In genomic region chr3:24367681-24368264, GRCh38 we compare ENCODE assay signal across 16 cellular contexts.
DNase-seq lines count a peak whose midpoint lies in the region; ATAC-seq and TF ChIP-seq lines count a peak whose summit lies in the region.
"Had no signal": no experiment of that assay in that cellular context is flagged by ENCODE, and none has a peak within 500 bp of the region (broad histone marks: within the 10 kb centered on the region; RNA-seq: fewer than 3 reads in every experiment).

No MANE protein-coding gene starts in this region.

- H4K20me1 ChIP-seq in hepatocyte (ENCODE audit: insufficient read depth, poor library complexity, severe bottlenecking), result no peaks in the 10 kb centered on the region

- H3K27me3 ChIP-seq in Panc1 (ENCODE audit: control insufficient read depth, insufficient read depth, low read length), result no peaks in the 10 kb centered on the region
- H3K27me3 ChIP-seq in hepatocyte, result no peaks in the 10 kb centered on the region
- no peaks in the 10 kb centered on the region for H3K27me3 ChIP-seq in neutrophil
- no peaks in the 10 kb centered on the region for H3K27me3 ChIP-seq in gastrocnemius medialis
- H3K27me3 ChIP-seq: BE2C had no signal

- CTCF ChIA-PET in Panc1 (lab: Charles Lee), result no interaction called here

- no peaks in the 10 kb centered on the region for H3K4me1 Mint-ChIP-seq in activated T-helper 17 cell treated with anti-CD3 and anti-CD28 coated beads, Interleukin-2, amount 50 U/mL, for 72 hours
- H3K4me1 Mint-ChIP-seq: CD4-positive, alpha-beta memory T cell; GM23338 had no signal

- H3K27ac ChIP-seq in Panc1 (ENCODE audit: low read length) (peak overlapping the region; percentile 48; the same call in 1 of the 2 replicates), hepatocyte (peak overlapping the region; percentile 46), neutrophil (peak overlapping the region; percentile 47), gastrocnemius medialis (no peak overlapping the region)
- H3K27ac ChIP-seq: SK-N-MC had no signal

- H3K27me3 Mint-ChIP-seq in activated T-helper 17 cell treated with anti-CD3 and anti-CD28 coated beads, Interleukin-2, amount 50 U/mL, for 72 hours, result no peaks in the 10 kb centered on the region
- H3K27me3 Mint-ChIP-seq: CD4-positive, alpha-beta memory T cell had no signal

- WGBS in hepatocyte (ENCODE audit: low lambda C conversion rate, missing lambda C conversion rate), result 40% methylated on average over 2 of the region's 2 CpGs

- intact Hi-C loops in Panc1 (cut with micrococcal nuclease; ENCODE audit: unreplicated experiment), result no loop called here
- intact Hi-C loops in gastrocnemius medialis (cut with DNase I; ENCODE audit: low total_unique reads), result no loop called here

- H3K9me3 Mint-ChIP-seq in activated T-helper 17 cell treated with anti-CD3 and anti-CD28 coated beads, Interleukin-2, amount 50 U/mL, for 72 hours, result no peaks in the 10 kb centered on the region
- H3K9me3 Mint-ChIP-seq: GM23338, HFFc6 had no signal

- H3K27ac Mint-ChIP-seq in activated T-helper 17 cell treated with anti-CD3 and anti-CD28 coated beads, Interleukin-2, amount 50 U/mL, for 72 hours, result no peak overlapping the region
- H3K27ac Mint-ChIP-seq: CD4-positive, alpha-beta memory T cell; GM23338; HFFc6 had no signal

- H3K4me3 Mint-ChIP-seq in activated T-helper 17 cell treated with anti-CD3 and anti-CD28 coated beads, Interleukin-2, amount 50 U/mL, for 72 hours, result no peak overlapping the region
- H3K4me3 Mint-ChIP-seq: CD4-positive, alpha-beta memory T cell; GM23338; HFFc6 had no signal

- no peak overlapping the region for H2AFZ ChIP-seq in hepatocyte
- H2AFZ ChIP-seq: GM23338 had no signal

- H3K9me3 ChIP-seq in Panc1 (ENCODE audit: control insufficient read depth, insufficient read depth, low read depth, low read length) (no peaks in the 10 kb centered on the region), hepatocyte (ENCODE audit: low read depth) (no peaks in the 10 kb centered on the region), neutrophil (no peaks in the 10 kb centered on the region), gastrocnemius medialis (no peaks in the 10 kb centered on the region)
- H3K9me3 ChIP-seq: BE2C had no signal

- H3K36me3 ChIP-seq in Panc1 (ENCODE audit: control insufficient read depth, insufficient read depth, low read length) (no peaks in the 10 kb centered on the region), hepatocyte (replicated peaks; ENCODE audit: insufficient read depth, low read depth) (no peaks in the 10 kb centered on the region), neutrophil (no peaks in the 10 kb centered on the region), gastrocnemius medialis (no peaks in the 10 kb centered on the region)
- H3K36me3 ChIP-seq: BE2C had no signal

- in situ Hi-C loops in Panc1 (cut with HindIII; ENCODE audit: low pct_unique_long_range_greater_than_20kb, low sequenced_read_pairs), result no loop called here
- in situ Hi-C loops in gastrocnemius medialis (cut with MboI; ENCODE audit: low sequenced_read_pairs in 4 of 4), result loop anchor here in 1 of 4 donors (10.0 kb wide), 1 partner anchor 127 kb away; the partner anchor contains the start of gene THRB

- TF ChIP-seq CTCF in Panc1 (IDR thresholded peaks at IDR 0.05), result no peak
- TF ChIP-seq CTCF in hepatocyte (IDR thresholded peaks at IDR 0.05; ENCODE audit: poor library complexity), result no peak
- TF ChIP-seq CTCF in neutrophil (IDR thresholded peaks at IDR 0.05), result no peak
- no peak for TF ChIP-seq CTCF in gastrocnemius medialis (IDR thresholded peaks at IDR 0.05 in 4 of 5, conservative IDR thresholded peaks at IDR 0.05 in 1 of 5)

- POLR2A ChIA-PET in Panc1 (lab: Charles Lee), result no interaction called here

- BruUV-seq in Panc1 (replicated peaks; lab: Mats Ljungman, UMichigan), result no TSS peak

- TF ChIP-seq POLR2A in gastrocnemius medialis (IDR thresholded peaks at IDR 0.05), result no peak

- H3K4me3 ChIP-seq in Panc1 (ENCODE audit: low read depth in 2 of 2, low read length in 2 of 2), result no peak overlapping the region
- no peak overlapping the region for H3K4me3 ChIP-seq in hepatocyte
- no peak overlapping the region for H3K4me3 ChIP-seq in neutrophil (ENCODE audit: low read depth in 1 of 2, low read length in 1 of 2)
- H3K4me3 ChIP-seq in gastrocnemius medialis, result no peak overlapping the region
- H3K4me3 ChIP-seq: GM23338, SK-N-MC had no signal

- H3K79me2 ChIP-seq in hepatocyte, result peaks cover 69% of the 10 kb centered on the region

- H3K9me2 ChIP-seq in hepatocyte (replicated peaks; ENCODE audit: insufficient read depth), result no peaks in the 10 kb centered on the region

- DNase-seq in Panc1 (ENCODE audit: low read depth, low spot score) (no peak), hepatocyte (ENCODE audit: low spot score) (no peak), NCI-H2171 (lab: John Stamatoyannopoulos, UW) (no peak), gastrocnemius medialis (no peak)
- DNase-seq: BE2C; CD4-positive, alpha-beta memory T cell; GF-D8; HFFc6; MM.1S; NCI-H1930; NCI-H524 treated with DMSO at 0.1 percent for 48 hours had no signal

- ATAC-seq in Panc1 (no peak), gastrocnemius medialis (no peak), GM18907 (IDR thresholded peaks at IDR 0.05; ENCODE audit: unreplicated experiment) (no peak)
- ATAC-seq in activated T-helper 17 cell treated with anti-CD3 and anti-CD28 coated beads, Interleukin-2, amount 50 U/mL, for 72 hours (replicated peaks), result no peak
- ATAC-seq: GM23338 had no signal

- no peaks in the 10 kb centered on the region for H3K36me3 Mint-ChIP-seq in activated T-helper 17 cell treated with anti-CD3 and anti-CD28 coated beads, Interleukin-2, amount 50 U/mL, for 72 hours (ENCODE audit: low read depth)
- H3K36me3 Mint-ChIP-seq: CD4-positive, alpha-beta memory T cell had no signal

- H3K4me1 ChIP-seq in Panc1 (ENCODE audit: control insufficient read depth, insufficient read depth, low read length), result peaks cover 22% of the 10 kb centered on the region
- peaks cover 36% of the 10 kb centered on the region for H3K4me1 ChIP-seq in hepatocyte (ENCODE audit: insufficient read depth)
- peaks cover 15 to 36% of the 10 kb centered on the region in 2 experiments for H3K4me1 ChIP-seq in neutrophil (ENCODE audit: control insufficient read depth in 1 of 2, insufficient read depth in 1 of 2, low read depth in 1 of 2, low read length in 1 of 2)
- peaks cover 28 to 29% of the 10 kb centered on the region in 2 donors for H3K4me1 ChIP-seq in gastrocnemius medialis
- H3K4me1 ChIP-seq: BE2C had no signal

- peak overlapping the region; percentile 11 for H3K4me2 ChIP-seq in hepatocyte
- H3K4me2 ChIP-seq: GM23338 had no signal

Comparison
In these comparisons a context has a peak if more than half of its experiments do, and no peak if none do; other contexts are left out.
1. H3K27ac ChIP-seq: peak in Panc1 (single experiment), hepatocyte (single experiment) and neutrophil (single experiment); none in gastrocnemius medialis (0 of 4).